8 cellular contexts compared by ENCODE assay signal in the genomic region with DNA sequence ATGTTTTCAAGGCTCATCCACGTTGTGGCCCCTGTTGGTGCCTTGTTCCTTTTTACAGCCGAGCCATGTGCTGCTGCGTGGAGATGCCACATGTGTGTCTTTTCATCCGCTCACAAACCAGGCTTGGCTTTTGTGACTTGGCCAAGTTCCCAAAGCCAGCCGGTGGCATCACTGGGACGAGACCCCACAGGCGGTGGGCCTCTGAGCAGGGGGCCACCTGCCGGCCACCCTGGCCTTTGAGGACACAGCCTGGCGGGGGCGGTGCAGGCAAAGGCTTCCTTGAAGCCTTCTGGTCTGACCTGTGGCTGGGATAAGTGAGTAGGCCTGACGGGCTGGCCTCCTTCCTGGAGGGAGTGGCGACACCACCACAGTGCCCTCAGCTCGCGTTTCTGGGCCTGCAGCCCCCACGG. TPM values are rescaled to one million over a fixed set of nuclear protein-coding genes. Genes with fewer than 3 reads are reported as not detected.
DNase-seq lines count a peak whose midpoint lies in the region; ATAC-seq and TF ChIP-seq lines count a peak whose summit lies in the region.

No MANE protein-coding gene starts in this region.

- CTCF ChIA-PET in HCT116 (lab: Charles Lee), result interaction anchor here (1.2 kb wide), 1 partner anchor 10 kb away, joined by 5 read pairs; a partner anchor contains a TSS

- no peak overlapping the region for H2AFZ ChIP-seq in HCT116 (ENCODE audit: low read depth, low read length, poor library complexity, severe bottlenecking)

- BruUV-seq in HCT116 (replicated peaks; lab: Mats Ljungman, UMichigan), result no TSS peak

- H3K9me3 ChIP-seq in HCT116 (ENCODE audit: control insufficient read depth in 1 of 2, insufficient read depth in 1 of 2, low read depth in 1 of 2, low read length in 2 of 2), result no peaks in the 10 kb centered on the region
- H3K9me3 ChIP-seq in RWPE2 (ENCODE audit: severe bottlenecking), result no peaks in the 10 kb centered on the region
- H3K9me3 ChIP-seq in mucosa of stomach (ENCODE audit: control insufficient read depth, low read length), result no peaks in the 10 kb centered on the region

- RAD21 ChIA-PET in HCT116 (lab: Charles Lee; ENCODE audit: low non-redundant PET in 1 of 2, low total read pairs in 2 of 2, uncharacterized antibody in 2 of 2, unreplicated experiment in 2 of 2), result no interaction called here

- TF ChIP-seq CTCF in HCT116 (IDR thresholded peaks at IDR 0.05 in 2 of 3, conservative IDR thresholded peaks at IDR 0.05 in 1 of 3; ENCODE audit: borderline replicate concordance in 1 of 3, insufficient read depth in 1 of 3, low read depth in 2 of 3, low read length in 2 of 3) (no peak; a peak in 1 of 6 replicates), RWPE2 (IDR thresholded peaks at IDR 0.05; ENCODE audit: poor library complexity, severe bottlenecking) (peak; percentile 15)

- H3K9me2 ChIP-seq in HCT116 (ENCODE audit: insufficient read depth), result no peaks in the 10 kb centered on the region

- no peaks in the 10 kb centered on the region for H4K20me1 ChIP-seq in HCT116 (ENCODE audit: insufficient read depth)

- no peak for TF ChIP-seq RAD21 in HCT116 (IDR thresholded peaks at IDR 0.05; ENCODE audit: low read depth)

- DNase-seq in EH (ENCODE audit: low read depth) (peak; percentile 57), HCT116 (ENCODE audit: low read depth, low spot score) (no peak), RWPE2 (ENCODE audit: low spot score) (no peak), caudate nucleus (lab: John Stamatoyannopoulos, UW) (no peak), NCI-H446 (lab: John Stamatoyannopoulos, UW) (no peak), nucleus accumbens (lab: John Stamatoyannopoulos, UW) (no peak)

- peaks cover 4 to 19% of the 10 kb centered on the region in 2 experiments for H3K4me1 ChIP-seq in HCT116 (ENCODE audit: control insufficient read depth in 1 of 2, insufficient read depth in 2 of 2, low read length in 2 of 2)
- peaks cover 12% of the 10 kb centered on the region for H3K4me1 ChIP-seq in RWPE2 (ENCODE audit: insufficient read depth, poor library complexity, severe bottlenecking)
- H3K4me1 ChIP-seq in mucosa of stomach (ENCODE audit: control insufficient read depth, insufficient read depth, low read length), result peaks cover 64% of the 10 kb centered on the region

- H3K27me3 ChIP-seq in HCT116 (ENCODE audit: insufficient read depth, low read length) (no peaks in the 10 kb centered on the region), RWPE2 (ENCODE audit: insufficient read depth, poor library complexity, severe bottlenecking) (no peaks in the 10 kb centered on the region), mucosa of stomach (ENCODE audit: control insufficient read depth, insufficient read depth, low read length) (no peaks in the 10 kb centered on the region)

- H3K27ac ChIP-seq in HCT116 (ENCODE audit: low read depth, low read length), result peak overlapping the region; percentile 57
- H3K27ac ChIP-seq in RWPE2 (ENCODE audit: poor library complexity, severe bottlenecking), result peak overlapping the region; percentile 66
- H3K27ac ChIP-seq in caudate nucleus (ENCODE audit: low read depth, low read length), result peak overlapping the region; percentile 90

- peaks cover 66% of the 10 kb centered on the region for H3K79me2 ChIP-seq in HCT116 (ENCODE audit: insufficient read depth, low read length)

- peak; percentile 20; the same call in 1 of the 2 replicates for ATAC-seq in HCT116
- ATAC-seq in RWPE2 (ENCODE audit: low read depth), result no peak
- no peak for ATAC-seq in GM18870 (IDR thresholded peaks at IDR 0.05; ENCODE audit: unreplicated experiment)

- intact Hi-C loops in HCT116 (cut with micrococcal nuclease), result no loop called here

- peak overlapping the region in 1 of 2 experiments; percentile 41; a peak in 1 of 4 replicates for H3K4me3 ChIP-seq in HCT116 (replicated peaks in 1 of 2; ENCODE audit: low read depth in 1 of 2, low read length in 2 of 2)
- no peak overlapping the region for H3K4me3 ChIP-seq in RWPE2 (ENCODE audit: severe bottlenecking)
- H3K4me3 ChIP-seq in mucosa of stomach (ENCODE audit: low read length), result no peak overlapping the region

- no peak for TF ChIP-seq POLR2A in HCT116 (IDR thresholded peaks at IDR 0.05; ENCODE audit: borderline replicate concordance, extremely low read depth, insufficient read depth, insufficient read length)

- peaks cover 9 to 24% of the 10 kb centered on the region in 2 experiments; a peak in 3 of 4 replicates for H3K36me3 ChIP-seq in HCT116 (ENCODE audit: control insufficient read depth in 1 of 2, insufficient read depth in 2 of 2, low read length in 2 of 2)
- H3K36me3 ChIP-seq in RWPE2 (ENCODE audit: low read depth), result peaks cover 41% of the 10 kb centered on the region
- peaks cover 35% of the 10 kb centered on the region for H3K36me3 ChIP-seq in mucosa of stomach (ENCODE audit: control insufficient read depth, insufficient read depth, low read length)

- H3K9ac ChIP-seq in HCT116 (ENCODE audit: low read length) (peak overlapping the region; percentile 38; the same call in 1 of the 2 replicates), mucosa of stomach (ENCODE audit: low read length) (peak overlapping the region; percentile 72)

- POLR2A ChIA-PET in HCT116 (lab: Charles Lee), result no interaction called here

- H3K4me2 ChIP-seq in HCT116 (ENCODE audit: low read length), result peak overlapping the region; percentile 64

TF ChIP-seq in HCT116, 20 proteins besides CTCF, POLR2A, EP300 and RAD21:
- TF ChIP-seq JUND (IDR thresholded peaks at IDR 0.05) (no peak), EGR1 (IDR thresholded peaks at IDR 0.05; ENCODE audit: low read depth) (no peak), SIN3A (IDR thresholded peaks at IDR 0.05; ENCODE audit: low read depth) (no peak), CEBPB (IDR thresholded peaks at IDR 0.05; ENCODE audit: low read depth) (no peak), SRF (IDR thresholded peaks at IDR 0.05; ENCODE audit: low read depth) (no peak), EZH2 (IDR thresholded peaks at IDR 0.05) (no peak), ELF1 (IDR thresholded peaks at IDR 0.05; ENCODE audit: borderline replicate concordance, low read depth) (no peak), YY1 (IDR thresholded peaks at IDR 0.05; ENCODE audit: extremely low read depth, insufficient replicate concordance, low read depth, low read length) (no peak), POLR2AphosphoS5 (IDR thresholded peaks at IDR 0.05; ENCODE audit: low read depth, low read length) (no peak)
- TF ChIP-seq, protein P1, sequence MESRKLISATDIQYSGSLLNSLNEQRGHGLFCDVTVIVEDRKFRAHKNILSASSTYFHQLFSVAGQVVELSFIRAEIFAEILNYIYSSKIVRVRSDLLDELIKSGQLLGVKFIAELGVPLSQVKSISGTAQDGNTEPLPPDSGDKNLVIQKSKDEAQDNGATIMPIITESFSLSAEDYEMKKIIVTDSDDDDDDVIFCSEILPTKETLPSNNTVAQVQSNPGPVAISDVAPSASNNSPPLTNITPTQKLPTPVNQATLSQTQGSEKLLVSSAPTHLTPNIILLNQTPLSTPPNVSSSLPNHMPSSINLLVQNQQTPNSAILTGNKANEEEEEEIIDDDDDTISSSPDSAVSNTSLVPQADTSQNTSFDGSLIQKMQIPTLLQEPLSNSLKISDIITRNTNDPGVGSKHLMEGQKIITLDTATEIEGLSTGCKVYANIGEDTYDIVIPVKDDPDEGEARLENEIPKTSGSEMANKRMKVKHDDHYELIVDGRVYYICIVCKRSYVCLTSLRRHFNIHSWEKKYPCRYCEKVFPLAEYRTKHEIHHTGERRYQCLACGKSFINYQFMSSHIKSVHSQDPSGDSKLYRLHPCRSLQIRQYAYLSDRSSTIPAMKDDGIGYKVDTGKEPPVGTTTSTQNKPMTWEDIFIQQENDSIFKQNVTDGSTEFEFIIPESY (IDR thresholded peaks at IDR 0.05; ENCODE audit: extremely low read depth, insufficient replicate concordance, low read length), result no peak

RNA-seq across cellular contexts. Expression of a gene that starts 10.6 kb away (rescaled TPM):
- 83.0 TPM for total RNA-seq in HCT116 (2021; ENCODE audit: unreplicated experiment)
- polyA plus RNA-seq in HCT116 (2012), result 94.4 and 117 TPM in 2 replicates

RNA-seq across cellular contexts. Expression of a gene that starts 12.3 kb away (rescaled TPM):
- total RNA-seq in HCT116 (2021; ENCODE audit: unreplicated experiment), result 61.1 TPM
- 31.8 and 36.8 TPM in 2 replicates for polyA plus RNA-seq in HCT116 (2012)

RNA-seq across cellular contexts. Expression of a gene that starts 26.5 kb away (rescaled TPM):
- total RNA-seq in HCT116 (2021; ENCODE audit: unreplicated experiment), result 57.8 TPM
- 49.4 and 55.1 TPM in 2 replicates for polyA plus RNA-seq in HCT116 (2012)
